10 cellular contexts compared by ENCODE assay signal in the genomic region with DNA sequence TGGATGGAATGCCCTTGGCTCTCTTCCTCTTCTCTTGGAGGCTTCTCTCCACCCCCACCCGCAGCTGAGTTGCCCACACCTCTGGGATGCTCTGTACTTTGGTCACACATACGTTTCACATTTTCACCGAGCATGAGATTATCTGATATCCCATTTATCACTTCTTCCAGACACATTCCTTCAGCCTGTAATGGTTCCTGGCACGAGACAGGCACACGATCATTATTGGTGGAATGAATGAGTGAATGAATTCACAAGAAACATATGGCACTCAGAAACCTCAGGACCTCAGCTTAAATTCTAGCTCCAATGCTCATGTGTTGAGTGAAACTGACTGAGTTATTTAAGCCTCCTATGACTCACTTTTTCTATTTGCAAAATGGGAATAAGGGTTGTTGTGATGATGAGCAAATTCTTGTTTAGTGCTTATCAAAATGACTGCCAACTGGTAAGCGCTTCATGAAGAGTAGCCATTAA.
A peak's percentile ranks its signal among the peaks of the same experiment; 100 is the strongest.
DNase-seq lines count a peak whose midpoint lies in the region; ATAC-seq and TF ChIP-seq lines count a peak whose summit lies in the region.
"Had no signal": no experiment of that assay in that cellular context is flagged by ENCODE, and none has a peak within 500 bp of the region (broad histone marks: within the 10 kb centered on the region; RNA-seq: fewer than 3 reads in every experiment).

No MANE protein-coding gene starts in this region.

- peaks cover 23 to 39% (median 26%) of the 10 kb centered on the region in 3 donors for H3K4me1 Mint-ChIP-seq in IgD-negative memory B cell

- H3K9me3 ChIP-seq in effector memory CD4-positive, alpha-beta T cell (ENCODE audit: control insufficient read depth, low read length): no peaks in the 10 kb centered on the region

- TF ChIP-seq CTCF in AG10803 (conservative IDR thresholded peaks at IDR 0.05; ENCODE audit: low read length): no peak
- no peak for TF ChIP-seq CTCF in fibroblast of villous mesenchyme (IDR thresholded peaks at IDR 0.05; ENCODE audit: insufficient read depth, low read depth, low read length)

- peak; percentile 18 for ATAC-seq in GM21367 (IDR thresholded peaks at IDR 0.05; ENCODE audit: unreplicated experiment)
- ATAC-seq: naive thymus-derived CD4-positive, alpha-beta T cell had no signal

- no peaks in the 10 kb centered on the region for H3K27me3 Mint-ChIP-seq in IgD-negative memory B cell
- H3K27me3 Mint-ChIP-seq: naive thymus-derived CD4-positive, alpha-beta T cell had no signal

- peaks cover 7% of the 10 kb centered on the region for H3K36me3 Mint-ChIP-seq in IgD-negative memory B cell

- H3K27ac ChIP-seq in effector memory CD4-positive, alpha-beta T cell (ENCODE audit: insufficient read depth, low read length, poor library complexity, severe bottlenecking): no peak overlapping the region

- H3K9me3 Mint-ChIP-seq in IgD-negative memory B cell: no peaks in the 10 kb centered on the region

- H3K27ac Mint-ChIP-seq in IgD-negative memory B cell: peak overlapping the region; percentile 36 to 93 (median 89)

- H3K4me3 ChIP-seq in AG10803 (ENCODE audit: low read length): no peak overlapping the region
- no peak overlapping the region for H3K4me3 ChIP-seq in fibroblast of villous mesenchyme (ENCODE audit: low read depth, low read length)
- no peak overlapping the region for H3K4me3 ChIP-seq in effector memory CD4-positive, alpha-beta T cell (ENCODE audit: insufficient read depth, low read depth, low read length, poor library complexity, severe bottlenecking)

- POLR2A ChIA-PET in HEK293T (lab: Yijun Ruan, JAX): interaction anchor here (1.1 to 1.5 kb wide), 2 partner anchors 11 to 243 kb away, joined by 3 to 5 read pairs; a partner anchor contains a TSS

- DNase-seq in AG10803 (ENCODE audit: low read depth): peak; percentile 99
- DNase-seq in fibroblast of villous mesenchyme (ENCODE audit: low read depth): peak; percentile 66
- DNase-seq in superior temporal gyrus (ENCODE audit: extremely low spot score): no peak
- no peak for DNase-seq in DMS 273 treated with DMSO at 0.1 percent for 48 hours (lab: John Stamatoyannopoulos, UW)
- DNase-seq in HEK293T (ENCODE audit: extremely low spot score): no peak
- no peak for DNase-seq in effector memory CD4-positive, alpha-beta T cell
- DNase-seq: naive thymus-derived CD4-positive, alpha-beta T cell; T-helper 9 cell had no signal

- no peaks in the 10 kb centered on the region for H3K36me3 ChIP-seq in effector memory CD4-positive, alpha-beta T cell (ENCODE audit: control insufficient read depth, insufficient read depth, low read length)

- H3K27me3 ChIP-seq in effector memory CD4-positive, alpha-beta T cell (replicated peaks; ENCODE audit: control insufficient read depth, insufficient read depth, low read length, poor library complexity, severe bottlenecking): no peaks in the 10 kb centered on the region

- no peaks in the 10 kb centered on the region for H3K4me1 ChIP-seq in effector memory CD4-positive, alpha-beta T cell (ENCODE audit: control insufficient read depth, insufficient read depth, low read length, poor library complexity, severe bottlenecking)

- CTCF ChIA-PET in HEK293T (lab: Yijun Ruan, JAX): no interaction called here

- peak overlapping the region; percentile 2 to 94 (median 68) for H3K4me3 Mint-ChIP-seq in IgD-negative memory B cell

TF ChIP-seq in HEK293T, 16 proteins besides CTCF, POLR2A, EP300 and RAD21:
- TF ChIP-seq BHLHE40 (IDR thresholded peaks at IDR 0.05; ENCODE audit: borderline replicate concordance): no peak
- no peak for TF ChIP-seq FOXA1 (IDR thresholded peaks at IDR 0.05)
- TF ChIP-seq HDGF (IDR thresholded peaks at IDR 0.05; ENCODE audit: borderline replicate concordance): no peak
- TF ChIP-seq ELF4 (IDR thresholded peaks at IDR 0.05): no peak
- TF ChIP-seq LEF1 (IDR thresholded peaks at IDR 0.05; ENCODE audit: borderline replicate concordance): no peak
- TF ChIP-seq SP1 (IDR thresholded peaks at IDR 0.05): no peak
- TF ChIP-seq L3MBTL2 (conservative IDR thresholded peaks at IDR 0.05): no peak
- TF ChIP-seq FOXK2 (IDR thresholded peaks at IDR 0.05): no peak
- no peak for TF ChIP-seq FOXM1 (IDR thresholded peaks at IDR 0.05; ENCODE audit: borderline replicate concordance)
- no peak for TF ChIP-seq ZNF384 (IDR thresholded peaks at IDR 0.05)
- no peak for TF ChIP-seq NFRKB (IDR thresholded peaks at IDR 0.05)
- TF ChIP-seq CTBP1 (IDR thresholded peaks at IDR 0.05; ENCODE audit: borderline replicate concordance): no peak
- TF ChIP-seq SUZ12 (IDR thresholded peaks at IDR 0.05): no peak
- TF ChIP-seq, protein P1, sequence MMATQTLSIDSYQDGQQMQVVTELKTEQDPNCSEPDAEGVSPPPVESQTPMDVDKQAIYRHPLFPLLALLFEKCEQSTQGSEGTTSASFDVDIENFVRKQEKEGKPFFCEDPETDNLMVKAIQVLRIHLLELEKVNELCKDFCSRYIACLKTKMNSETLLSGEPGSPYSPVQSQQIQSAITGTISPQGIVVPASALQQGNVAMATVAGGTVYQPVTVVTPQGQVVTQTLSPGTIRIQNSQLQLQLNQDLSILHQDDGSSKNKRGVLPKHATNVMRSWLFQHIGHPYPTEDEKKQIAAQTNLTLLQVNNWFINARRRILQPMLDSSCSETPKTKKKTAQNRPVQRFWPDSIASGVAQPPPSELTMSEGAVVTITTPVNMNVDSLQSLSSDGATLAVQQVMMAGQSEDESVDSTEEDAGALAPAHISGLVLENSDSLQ (IDR thresholded peaks at IDR 0.05): no peak
- no peak for TF ChIP-seq ARNT (IDR thresholded peaks at IDR 0.05)
- no peak for TF ChIP-seq TARDBP (IDR thresholded peaks at IDR 0.05)

Comparison
In these comparisons a context has a peak if more than half of its experiments do, and no peak if none do; other contexts are left out.
1. DNase-seq: peak in AG10803 (single experiment) and fibroblast of villous mesenchyme (single experiment); none in superior temporal gyrus (single experiment), DMS 273 treated with DMSO at 0.1 percent for 48 hours (single experiment), HEK293T (single experiment) and effector memory CD4-positive, alpha-beta T cell (0 of 3).